Comparison of ENCODE assay signal across 1 cellular context in the genomic region with DNA sequence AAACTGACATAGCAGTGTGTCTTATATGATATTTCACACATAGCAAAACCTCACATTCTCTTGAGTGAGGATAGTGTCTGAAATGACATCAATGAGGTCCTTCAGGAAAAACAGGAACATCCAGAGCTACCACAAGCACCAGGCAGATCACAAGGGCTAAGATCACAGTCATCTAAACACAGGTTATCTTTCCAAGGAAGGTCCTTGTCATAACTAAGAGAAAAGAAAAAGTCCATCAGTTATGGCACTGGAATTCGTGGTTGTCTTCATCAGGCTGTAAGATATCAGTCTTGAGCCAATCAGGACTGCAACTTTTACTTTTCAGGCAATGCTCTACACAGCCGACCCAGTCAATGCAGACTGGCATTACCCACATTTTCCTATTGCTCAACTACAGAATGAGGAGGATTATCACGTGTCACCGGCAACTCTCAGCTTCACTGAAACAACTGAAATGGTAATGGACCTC.
TF ChIP-seq lines count a peak whose summit lies in the region.

No MANE protein-coding gene starts in this region.

TF ChIP-seq in IMR-90, 13 proteins besides CTCF, POLR2A, EP300 and RAD21 (continued from another document):
- TF ChIP-seq, protein P1, sequence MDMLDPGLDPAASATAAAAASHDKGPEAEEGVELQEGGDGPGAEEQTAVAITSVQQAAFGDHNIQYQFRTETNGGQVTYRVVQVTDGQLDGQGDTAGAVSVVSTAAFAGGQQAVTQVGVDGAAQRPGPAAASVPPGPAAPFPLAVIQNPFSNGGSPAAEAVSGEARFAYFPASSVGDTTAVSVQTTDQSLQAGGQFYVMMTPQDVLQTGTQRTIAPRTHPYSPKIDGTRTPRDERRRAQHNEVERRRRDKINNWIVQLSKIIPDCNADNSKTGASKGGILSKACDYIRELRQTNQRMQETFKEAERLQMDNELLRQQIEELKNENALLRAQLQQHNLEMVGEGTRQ (IDR thresholded peaks at IDR 0.05; ENCODE audit: low read depth, low read length), result peak; percentile 69
- TF ChIP-seq MAZ (IDR thresholded peaks at IDR 0.05; ENCODE audit: borderline replicate concordance, low read depth, low read length) (no peak), BHLHE40 (IDR thresholded peaks at IDR 0.05; ENCODE audit: low read depth, low read length) (peak; percentile 50; the same call in 1 of the 2 replicates), NFE2L2 (IDR thresholded peaks at IDR 0.05; ENCODE audit: low read depth, low read length) (no peak), MXI1 (IDR thresholded peaks at IDR 0.05; ENCODE audit: borderline replicate concordance, low read depth, low read length) (0 out of 2 replicates have a peak, but pooled peaks have one; percentile 10)
- TF ChIP-seq, protein P2, sequence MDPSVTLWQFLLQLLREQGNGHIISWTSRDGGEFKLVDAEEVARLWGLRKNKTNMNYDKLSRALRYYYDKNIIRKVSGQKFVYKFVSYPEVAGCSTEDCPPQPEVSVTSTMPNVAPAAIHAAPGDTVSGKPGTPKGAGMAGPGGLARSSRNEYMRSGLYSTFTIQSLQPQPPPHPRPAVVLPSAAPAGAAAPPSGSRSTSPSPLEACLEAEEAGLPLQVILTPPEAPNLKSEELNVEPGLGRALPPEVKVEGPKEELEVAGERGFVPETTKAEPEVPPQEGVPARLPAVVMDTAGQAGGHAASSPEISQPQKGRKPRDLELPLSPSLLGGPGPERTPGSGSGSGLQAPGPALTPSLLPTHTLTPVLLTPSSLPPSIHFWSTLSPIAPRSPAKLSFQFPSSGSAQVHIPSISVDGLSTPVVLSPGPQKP (IDR thresholded peaks at IDR 0.05; ENCODE audit: borderline replicate concordance, low read depth, low read length), result no peak
